19 cellular contexts compared by ENCODE assay signal in the genomic region with DNA sequence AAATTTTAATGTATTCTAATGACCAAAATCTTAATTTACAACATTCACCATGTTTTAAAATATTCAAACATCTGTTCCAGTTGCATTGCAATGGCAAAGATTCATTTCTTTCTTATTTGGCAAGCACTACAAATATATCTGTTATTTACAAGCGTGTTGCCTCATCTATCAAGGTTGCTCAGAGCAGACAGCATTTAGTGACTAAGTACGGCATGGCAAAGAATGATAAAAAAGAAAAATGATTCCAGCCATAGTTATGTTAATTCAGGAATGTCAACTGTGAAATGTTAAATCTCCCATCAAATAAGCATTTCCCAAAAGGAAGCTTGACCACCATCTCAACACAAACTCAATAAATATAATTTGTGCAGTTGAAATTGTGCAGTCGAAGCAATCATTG.
A peak's percentile ranks its signal among the peaks of the same experiment; 100 is the strongest.
DNase-seq lines count a peak whose midpoint lies in the region; ATAC-seq and TF ChIP-seq lines count a peak whose summit lies in the region.
"Had no signal": no experiment of that assay in that cellular context is flagged by ENCODE, and none has a peak within 500 bp of the region (broad histone marks: within the 10 kb centered on the region; RNA-seq: fewer than 3 reads in every experiment).

No MANE protein-coding gene starts in this region.

- H3K36me3 Mint-ChIP-seq in GM23338 (ENCODE audit: low read depth), result no peaks in the 10 kb centered on the region
- H3K36me3 Mint-ChIP-seq: CD14-positive monocyte; CD8-positive, alpha-beta T cell had no signal

- intact Hi-C loops in right lobe of liver (cut with DNase I), result no loop called here

- H3K4me1 Mint-ChIP-seq in GM23338, result peaks cover 18% of the 10 kb centered on the region
- H3K4me1 Mint-ChIP-seq: CD14-positive monocyte had no signal

- ATAC-seq in GM23338 (no peak), GM18858 (IDR thresholded peaks at IDR 0.05; ENCODE audit: unreplicated experiment) (no peak), right lobe of liver (no peak)
- ATAC-seq: CD8-positive, alpha-beta T cell; GM12878 had no signal

- DNase-seq in AG20443 (ENCODE audit: low spot score), result peak; percentile 12
- DNase-seq in GM23338 (ENCODE audit: low spot score), result peak; percentile 13
- DNase-seq in amniotic epithelial cell (ENCODE audit: low read depth), result peak; percentile 12
- peak; percentile 15 for DNase-seq in mesendoderm
- no peak for DNase-seq in NCI-H2227 (lab: John Stamatoyannopoulos, UW; ENCODE audit: unreplicated experiment)
- DNase-seq in NCI-H2029 treated with DMSO at 0.1 percent for 48 hours (lab: John Stamatoyannopoulos, UW), result no peak
- DNase-seq in right lobe of liver, result no peak
- DNase-seq: ACHN; Caco-2; CD8-positive, alpha-beta T cell; DND-41; GDM1; HCEC 1CT; HFFc6; IMR-90; KG1 had no signal

- no peaks in the 10 kb centered on the region for H3K9me3 Mint-ChIP-seq in GM23338
- H3K9me3 Mint-ChIP-seq: CD8-positive, alpha-beta T cell; HFFc6 had no signal

- H3K27me3 ChIP-seq in GM23338 (ENCODE audit: insufficient read depth) (no peaks in the 10 kb centered on the region), mesendoderm (ENCODE audit: insufficient read depth, low read length, poor library complexity) (no peaks in the 10 kb centered on the region), right lobe of liver (no peaks in the 10 kb centered on the region)

- H3K9ac ChIP-seq in mesendoderm (ENCODE audit: low read length), result no peak overlapping the region

- no peak for TF ChIP-seq POLR2A in right lobe of liver (IDR thresholded peaks at IDR 0.05)

- H3K36me3 ChIP-seq in GM23338 (ENCODE audit: insufficient read depth) (no peaks in the 10 kb centered on the region), mesendoderm (ENCODE audit: control insufficient read depth, insufficient read depth, low read length) (no peaks in the 10 kb centered on the region), right lobe of liver (no peaks in the 10 kb centered on the region)

- no peak overlapping the region for H2BK120ac ChIP-seq in mesendoderm (ENCODE audit: low read depth, low read length)

- no peak overlapping the region for H3K4me3 ChIP-seq in GM23338
- H3K4me3 ChIP-seq in mesendoderm (ENCODE audit: low read length), result no peak overlapping the region
- H3K4me3 ChIP-seq in right lobe of liver, result no peak overlapping the region
- H3K4me3 ChIP-seq: GM12878 had no signal

- H3K27ac ChIP-seq in GM23338 (ENCODE audit: low read depth) (no peak overlapping the region), mesendoderm (ENCODE audit: low read depth, low read length) (no peak overlapping the region), right lobe of liver (no peak overlapping the region)

- H3K4ac ChIP-seq in mesendoderm (ENCODE audit: low read depth, low read length), result no peak overlapping the region

- no peaks in the 10 kb centered on the region for H3K79me2 ChIP-seq in GM23338 (replicated peaks; ENCODE audit: insufficient read depth)
- no peaks in the 10 kb centered on the region for H3K79me2 ChIP-seq in mesendoderm (ENCODE audit: control insufficient read depth, insufficient read depth, low read length)

- no peak overlapping the region for H4K8ac ChIP-seq in mesendoderm (ENCODE audit: low read depth, low read length)

- H3K4me2 ChIP-seq in GM23338, result 0 out of 2 replicates have a peak overlapping the region, but pooled peaks have one; percentile 15
- no peak overlapping the region for H3K4me2 ChIP-seq in mesendoderm (ENCODE audit: low read length)

- H3K9me3 ChIP-seq in right lobe of liver, result no peaks in the 10 kb centered on the region
- H3K9me3 ChIP-seq: Caco-2 had no signal

- H3K27ac Mint-ChIP-seq in GM23338, result 0 out of 2 replicates have a peak overlapping the region, but pooled peaks have one; percentile 14
- H3K27ac Mint-ChIP-seq: CD14-positive monocyte; CD8-positive, alpha-beta T cell; HFFc6 had no signal

- H3F3A ChIP-seq in GM23338 (replicated peaks; ENCODE audit: low read depth), result no peaks in the 10 kb centered on the region

- H3K4me1 ChIP-seq in GM23338 (ENCODE audit: insufficient read depth) (peaks cover 22% of the 10 kb centered on the region), mesendoderm (ENCODE audit: control insufficient read depth, low read depth, low read length) (no peaks in the 10 kb centered on the region), right lobe of liver (no peaks in the 10 kb centered on the region)
- H3K4me1 ChIP-seq: Caco-2 had no signal

- H2AK5ac ChIP-seq in mesendoderm (ENCODE audit: low read length), result no peak overlapping the region

- no peak overlapping the region for H2BK15ac ChIP-seq in mesendoderm (replicated peaks; ENCODE audit: low read depth)

- no peak overlapping the region for H3K56ac ChIP-seq in mesendoderm (ENCODE audit: low read length)

- H2BK5ac ChIP-seq in mesendoderm (ENCODE audit: low read length), result no peak overlapping the region

- H3K27me3 Mint-ChIP-seq in GM23338 (ENCODE audit: insufficient read depth, low read depth, poor library complexity), result no peaks in the 10 kb centered on the region

- no peak overlapping the region for H3K23ac ChIP-seq in mesendoderm (ENCODE audit: low read length)

- H4K20me1 ChIP-seq in GM23338 (replicated peaks; ENCODE audit: insufficient read depth), result no peaks in the 10 kb centered on the region

- TF ChIP-seq CTCF in GM23338 (conservative IDR thresholded peaks at IDR 0.05; ENCODE audit: low read depth in 2 of 2), result no peak
- TF ChIP-seq CTCF in right lobe of liver (IDR thresholded peaks at IDR 0.05), result no peak

- no peak overlapping the region for H3K18ac ChIP-seq in mesendoderm (ENCODE audit: low read length)

- H3K4me3 Mint-ChIP-seq in GM23338, result no peak overlapping the region
- H3K4me3 Mint-ChIP-seq: CD14-positive monocyte; CD8-positive, alpha-beta T cell; HFFc6 had no signal

- no peak overlapping the region for H2AFZ ChIP-seq in GM23338

- H4K5ac ChIP-seq in mesendoderm (ENCODE audit: low read length), result no peak overlapping the region

- peaks cover 5% of the 10 kb centered on the region; the same call in 1 of the 2 replicates for H3K9me2 ChIP-seq in GM23338 (ENCODE audit: insufficient read depth)

- WGBS in mesendoderm (ENCODE audit: extremely low coverage, insufficient coverage, low lambda C conversion rate), result no CpG with 5 or more reads among the region's 3 CpGs
- WGBS in right lobe of liver (ENCODE audit: insufficient coverage, low coverage, low lambda C conversion rate, missing lambda C conversion rate), result 67% methylated on average over 3 of the region's 3 CpGs

- no peaks in the 10 kb centered on the region for H3K79me1 ChIP-seq in mesendoderm (ENCODE audit: low read length)

TF ChIP-seq in GM23338, 12 proteins besides CTCF, POLR2A, EP300 and RAD21 (continues in another document):
- TF ChIP-seq STAT1 (IDR thresholded peaks at IDR 0.05; ENCODE audit: unreplicated experiment), result no peak
- TF ChIP-seq NANOG (IDR thresholded peaks at IDR 0.05; ENCODE audit: borderline replicate concordance), result no peak; the same call in 1 of the 2 replicates
- TF ChIP-seq, protein P1, sequence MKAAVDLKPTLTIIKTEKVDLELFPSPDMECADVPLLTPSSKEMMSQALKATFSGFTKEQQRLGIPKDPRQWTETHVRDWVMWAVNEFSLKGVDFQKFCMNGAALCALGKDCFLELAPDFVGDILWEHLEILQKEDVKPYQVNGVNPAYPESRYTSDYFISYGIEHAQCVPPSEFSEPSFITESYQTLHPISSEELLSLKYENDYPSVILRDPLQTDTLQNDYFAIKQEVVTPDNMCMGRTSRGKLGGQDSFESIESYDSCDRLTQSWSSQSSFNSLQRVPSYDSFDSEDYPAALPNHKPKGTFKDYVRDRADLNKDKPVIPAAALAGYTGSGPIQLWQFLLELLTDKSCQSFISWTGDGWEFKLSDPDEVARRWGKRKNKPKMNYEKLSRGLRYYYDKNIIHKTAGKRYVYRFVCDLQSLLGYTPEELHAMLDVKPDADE (IDR thresholded peaks at IDR 0.05), result no peak
- no peak for TF ChIP-seq JUNB (IDR thresholded peaks at IDR 0.05; ENCODE audit: unreplicated experiment)
- TF ChIP-seq EZH2phosphoT487 (IDR thresholded peaks at IDR 0.05; ENCODE audit: unreplicated experiment), result no peak
- no peak for TF ChIP-seq POLR2AphosphoS5 (IDR thresholded peaks at IDR 0.05; ENCODE audit: low read depth)
- TF ChIP-seq ZNF331 (CRISPR knock-in tag; IDR thresholded peaks at IDR 0.05; ENCODE audit: low read depth), result no peak
- TF ChIP-seq CREB1 (CRISPR knock-in tag; IDR thresholded peaks at IDR 0.05; ENCODE audit: low read depth), result no peak
- TF ChIP-seq, protein P2, sequence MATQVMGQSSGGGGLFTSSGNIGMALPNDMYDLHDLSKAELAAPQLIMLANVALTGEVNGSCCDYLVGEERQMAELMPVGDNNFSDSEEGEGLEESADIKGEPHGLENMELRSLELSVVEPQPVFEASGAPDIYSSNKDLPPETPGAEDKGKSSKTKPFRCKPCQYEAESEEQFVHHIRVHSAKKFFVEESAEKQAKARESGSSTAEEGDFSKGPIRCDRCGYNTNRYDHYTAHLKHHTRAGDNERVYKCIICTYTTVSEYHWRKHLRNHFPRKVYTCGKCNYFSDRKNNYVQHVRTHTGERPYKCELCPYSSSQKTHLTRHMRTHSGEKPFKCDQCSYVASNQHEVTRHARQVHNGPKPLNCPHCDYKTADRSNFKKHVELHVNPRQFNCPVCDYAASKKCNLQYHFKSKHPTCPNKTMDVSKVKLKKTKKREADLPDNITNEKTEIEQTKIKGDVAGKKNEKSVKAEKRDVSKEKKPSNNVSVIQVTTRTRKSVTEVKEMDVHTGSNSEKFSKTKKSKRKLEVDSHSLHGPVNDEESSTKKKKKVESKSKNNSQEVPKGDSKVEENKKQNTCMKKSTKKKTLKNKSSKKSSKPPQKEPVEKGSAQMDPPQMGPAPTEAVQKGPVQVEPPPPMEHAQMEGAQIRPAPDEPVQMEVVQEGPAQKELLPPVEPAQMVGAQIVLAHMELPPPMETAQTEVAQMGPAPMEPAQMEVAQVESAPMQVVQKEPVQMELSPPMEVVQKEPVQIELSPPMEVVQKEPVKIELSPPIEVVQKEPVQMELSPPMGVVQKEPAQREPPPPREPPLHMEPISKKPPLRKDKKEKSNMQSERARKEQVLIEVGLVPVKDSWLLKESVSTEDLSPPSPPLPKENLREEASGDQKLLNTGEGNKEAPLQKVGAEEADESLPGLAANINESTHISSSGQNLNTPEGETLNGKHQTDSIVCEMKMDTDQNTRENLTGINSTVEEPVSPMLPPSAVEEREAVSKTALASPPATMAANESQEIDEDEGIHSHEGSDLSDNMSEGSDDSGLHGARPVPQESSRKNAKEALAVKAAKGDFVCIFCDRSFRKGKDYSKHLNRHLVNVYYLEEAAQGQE (IDR thresholded peaks at IDR 0.05; ENCODE audit: unreplicated experiment), result no peak
- no peak for TF ChIP-seq EZH2 (IDR thresholded peaks at IDR 0.05; ENCODE audit: low read depth, unreplicated experiment)

Comparison
In these comparisons a context has a peak if more than half of its experiments do, and no peak if none do; other contexts are left out.
1. DNase-seq: peak in AG20443 (single experiment), GM23338 (single experiment), amniotic epithelial cell (single experiment) and mesendoderm (single experiment); none in NCI-H2227 (single experiment), NCI-H2029 treated with DMSO at 0.1 percent for 48 hours (single experiment) and right lobe of liver (0 of 3).